ENCODE assay signal across 32 cellular contexts in genomic region chr3:55645406-55645805, GRCh38.
"Had no signal": no experiment of that assay in that cellular context is flagged by ENCODE, and none has a peak within 500 bp of the region (broad histone marks: within the 10 kb centered on the region; RNA-seq: fewer than 3 reads in every experiment).

No MANE protein-coding gene starts in this region.

- H3K27me3 Mint-ChIP-seq: natural killer cell treated with Interleukin-12 subunit alpha and Interleukin-12 subunit beta and Interleukin-15 and Interleukin-18, amount 100 ng/mL, for 72 hours; stimulated activated memory B cell treated with anti-CD40 and anti-IgM and Interleukin-4, amounts not matched to agents 10 μg/mL and 1 μg/mL and 100 μg/mL, for 72 hours; stimulated activated naive CD8-positive, alpha-beta T cell treated with anti-CD3 and anti-CD28 coated beads, Interleukin-15, amount 100 ng/mL, for 72 hours had no signal

- H3K9me3 Mint-ChIP-seq: nephron progenitor cell; neural progenitor cell; stimulated activated memory B cell treated with anti-CD40 and anti-IgM and Interleukin-4, amounts not matched to agents 10 μg/mL and 1 μg/mL and 100 μg/mL, for 72 hours; stimulated activated naive CD8-positive, alpha-beta T cell treated with anti-CD3 and anti-CD28 coated beads, Interleukin-15, amount 100 ng/mL, for 72 hours; type B pancreatic cell had no signal

- H3K9me3 ChIP-seq: ovary, psoas muscle, spleen, suprapubic skin, testis, tibial artery, transverse colon, upper lobe of right lung, uterus had no signal

- H3K79me2 ChIP-seq: parathyroid adenoma had no signal

- H3K4me2 ChIP-seq: neural progenitor cell, smooth muscle cell had no signal

- ATAC-seq: naive thymus-derived CD8-positive, alpha-beta T cell; natural killer cell treated with Interleukin-12 subunit alpha and Interleukin-12 subunit beta and Interleukin-15 and Interleukin-18, amount 100 ng/mL, for 72 hours; psoas muscle; right cardiac atrium; sciatic nerve; stimulated activated memory B cell treated with anti-CD40 and anti-IgM and Interleukin-4, amounts not matched to agents 10 μg/mL and 1 μg/mL and 100 μg/mL, for 72 hours; stimulated activated naive CD8-positive, alpha-beta T cell treated with anti-CD3 and anti-CD28 coated beads, Interleukin-15, amount 100 ng/mL, for 72 hours; stimulated activated naive CD8-positive, alpha-beta T cell treated with anti-CD3 and anti-CD28 coated beads, Interleukin-15, Interleukin-2, amounts not matched to agents 100 U/mL and 50 U/mL, for 24 hours; upper lobe of right lung had no signal

- H3K4me3 ChIP-seq: neural progenitor cell, ovary, psoas muscle, skin epidermis, smooth muscle cell, spleen, suprapubic skin, testis, tibial artery, transverse colon, upper lobe of right lung, uterus had no signal

- H3K36me3 Mint-ChIP-seq: naive thymus-derived CD8-positive, alpha-beta T cell; natural killer cell treated with Interleukin-12 subunit alpha and Interleukin-12 subunit beta and Interleukin-15 and Interleukin-18, amount 100 ng/mL, for 72 hours; neural progenitor cell; stimulated activated memory B cell treated with anti-CD40 and anti-IgM and Interleukin-4, amounts not matched to agents 10 μg/mL and 1 μg/mL and 100 μg/mL, for 72 hours; type B pancreatic cell had no signal

- H3K4me3 Mint-ChIP-seq: naive thymus-derived CD8-positive, alpha-beta T cell; natural killer cell treated with Interleukin-12 subunit alpha and Interleukin-12 subunit beta and Interleukin-15 and Interleukin-18, amount 100 ng/mL, for 72 hours; nephron progenitor cell; neural progenitor cell; stimulated activated memory B cell treated with anti-CD40 and anti-IgM and Interleukin-4, amounts not matched to agents 10 μg/mL and 1 μg/mL and 100 μg/mL, for 72 hours; stimulated activated naive CD8-positive, alpha-beta T cell treated with anti-CD3 and anti-CD28 coated beads, Interleukin-15, amount 100 ng/mL, for 72 hours; type B pancreatic cell had no signal

- H2AFZ ChIP-seq: neural progenitor cell, parathyroid adenoma had no signal

- H3K9ac ChIP-seq: neural progenitor cell, parathyroid adenoma had no signal

- H3K27ac Mint-ChIP-seq: naive thymus-derived CD8-positive, alpha-beta T cell; natural killer cell treated with Interleukin-12 subunit alpha and Interleukin-12 subunit beta and Interleukin-15 and Interleukin-18, amount 100 ng/mL, for 72 hours; nephron progenitor cell; neural progenitor cell; progenitor cell of endocrine pancreas; stimulated activated memory B cell treated with anti-CD40 and anti-IgM and Interleukin-4, amounts not matched to agents 10 μg/mL and 1 μg/mL and 100 μg/mL, for 72 hours; stimulated activated naive CD8-positive, alpha-beta T cell treated with anti-CD3 and anti-CD28 coated beads, Interleukin-15, amount 100 ng/mL, for 72 hours; type B pancreatic cell had no signal

- H3K36me3 ChIP-seq: neural progenitor cell, ovary, spleen, suprapubic skin, tibial artery, transverse colon, upper lobe of right lung, uterus had no signal

- H3K27me3 ChIP-seq: neural progenitor cell, ovary, testis, transverse colon, upper lobe of right lung, uterus had no signal

- H3K27ac ChIP-seq: neural progenitor cell, ovary, parathyroid adenoma, psoas muscle, skin epidermis, spleen, suprapubic skin, testis, tibial artery, transverse colon, upper lobe of right lung, uterus had no signal

- H3K4me1 Mint-ChIP-seq: stimulated activated memory B cell treated with anti-CD40 and anti-IgM and Interleukin-4, amounts not matched to agents 10 μg/mL and 1 μg/mL and 100 μg/mL, for 72 hours; stimulated activated naive CD8-positive, alpha-beta T cell treated with anti-CD3 and anti-CD28 coated beads, Interleukin-15, amount 100 ng/mL, for 72 hours had no signal

- H3K4me1 ChIP-seq: parathyroid adenoma, psoas muscle, spleen, testis, tibial artery, transverse colon, upper lobe of right lung, uterus had no signal

- DNase-seq: naive thymus-derived CD8-positive, alpha-beta T cell; nephron progenitor cell; occipital lobe; ovary; posterior cingulate gyrus; psoas muscle; right cardiac atrium; spleen; stimulated activated CD4-positive, alpha-beta T cell treated with anti-CD3 and anti-CD28 coated beads, Interleukin-12 subunit alpha, Interleukin-12 subunit beta, amount 100 ng/mL, for 4 hours; stimulated activated CD4-positive, alpha-beta T cell treated with anti-CD3 and anti-CD28 coated beads, Interleukin-1b, Interleukin-23, amount 100 ng/mL, for 48 hours; stimulated activated CD4-positive, alpha-beta T cell treated with anti-CD3 and anti-CD28 coated beads, Interleukin-4, amount 100 ng/mL, for 1 hour; stimulated activated CD4-positive, alpha-beta T cell treated with anti-CD3 and anti-CD28 coated beads, Interleukin-4, amount 100 ng/mL, for 4 hours; stimulated activated CD8-positive, alpha-beta memory T cell treated with anti-CD3 and anti-CD28 coated beads, Interleukin-4, amount 100 ng/mL, for 48 hours; stimulated activated naive CD4-positive, alpha-beta T cell; stimulated activated naive CD8-positive, alpha-beta T cell treated with anti-CD3 and anti-CD28 coated beads, Interleukin-15, amount 100 ng/mL, for 72 hours; stimulated activated naive CD8-positive, alpha-beta T cell treated with anti-CD3 and anti-CD28 coated beads, Interleukin-15, Interleukin-2, amounts not matched to agents 100 U/mL and 50 U/mL, for 24 hours; substantia nigra; testis; tibial artery; transverse colon; upper lobe of right lung; uterus had no signal
